19 cellular contexts compared by ENCODE assay signal in genomic region chr13:111270765-111271164, GRCh38. TPM values are rescaled to one million over a fixed set of nuclear protein-coding genes. Genes with fewer than 3 reads are reported as not detected.
DNase-seq lines count a peak whose midpoint lies in the region; FAIRE-seq and TF ChIP-seq lines count a peak whose summit lies in the region.
"Had no signal": no experiment of that assay in that cellular context is flagged by ENCODE, and none has a peak within 500 bp of the region (broad histone marks: within the 10 kb centered on the region; RNA-seq: fewer than 3 reads in every experiment).

No MANE protein-coding gene starts in this region.

- no peaks in the 10 kb centered on the region for H3K27me3 Mint-ChIP-seq in nephron progenitor cell (ENCODE audit: low read depth, poor library complexity)
- H3K27me3 Mint-ChIP-seq: type B pancreatic cell had no signal

- no peak for TF ChIP-seq CTCF in epithelial cell of esophagus (IDR thresholded peaks at IDR 0.05; ENCODE audit: insufficient read depth, low read depth, low read length, missing control alignments)
- no peak for TF ChIP-seq CTCF in nephron progenitor cell (IDR thresholded peaks at IDR 0.05)
- TF ChIP-seq CTCF in GM10266 (IDR thresholded peaks at IDR 0.05; ENCODE audit: control insufficient read depth, insufficient read depth, low read depth, missing control alignments) = no peak

- no peak overlapping the region for H3K4me3 Mint-ChIP-seq in nephron progenitor cell
- H3K4me3 Mint-ChIP-seq: CD8-positive, alpha-beta T cell; type B pancreatic cell had no signal

- H3K9me3 Mint-ChIP-seq in nephron progenitor cell = no peaks in the 10 kb centered on the region
- H3K9me3 Mint-ChIP-seq: CD8-positive, alpha-beta T cell; type B pancreatic cell had no signal

- peak; percentile 33 for DNase-seq in AG08395 (ENCODE audit: low spot score)
- DNase-seq in LHCN-M2 (ENCODE audit: low read depth) = peak; percentile 65
- DNase-seq in epithelial cell of esophagus (ENCODE audit: low read depth) = peak; percentile 15
- no peak for DNase-seq in nephron progenitor cell
- DNase-seq in GM10266 (ENCODE audit: extremely low spot score) = no peak
- DNase-seq in central memory CD4-positive, alpha-beta T cell = no peak
- no peak for DNase-seq in occipital lobe (lab: John Stamatoyannopoulos, UW)
- DNase-seq in urothelium cell line (ENCODE audit: low spot score) = no peak
- DNase-seq: activated effector memory CD4-positive, alpha-beta T cell treated with anti-CD3 and anti-CD28 coated beads, Interleukin-2, amount 50 U/mL, for 16 hours; CD8-positive, alpha-beta T cell; left cardiac atrium; NCI-H345; ovary; SHP77 had no signal

- no peak overlapping the region for H3K4me3 ChIP-seq in epithelial cell of esophagus (ENCODE audit: low read length)
- H3K4me3 ChIP-seq: A549, ovary had no signal

- H3K27ac Mint-ChIP-seq in nephron progenitor cell = peak overlapping the region; percentile 88
- H3K27ac Mint-ChIP-seq: CD8-positive, alpha-beta T cell; type B pancreatic cell had no signal

- no peaks in the 10 kb centered on the region for H3K4me1 Mint-ChIP-seq in nephron progenitor cell

- no peak for FAIRE-seq in urothelium cell line (lab: Jason Lieb, UNC)
- FAIRE-seq: A549, HTR-8/SVneo had no signal

- peaks cover 47% of the 10 kb centered on the region for H3K36me3 Mint-ChIP-seq in nephron progenitor cell (ENCODE audit: low read depth)

RNA-seq across cellular contexts. Expression of gene TEX29, which starts 49.7 kb away (rescaled TPM):
- total RNA-seq in LHCN-M2 (2014; rRNA removed) = not detected in 2 replicates
- polyA plus RNA-seq in LHCN-M2 (2012) = not detected
- total RNA-seq in occipital lobe = not detected
- total RNA-seq: Daoy, skeletal muscle tissue had no signal

Comparison
In these comparisons a context has a peak if more than half of its experiments do, and no peak if none do; other contexts are left out.
1. DNase-seq: peak in AG08395 (single experiment), LHCN-M2 (single experiment) and epithelial cell of esophagus (single experiment); none in nephron progenitor cell (single experiment), GM10266 (single experiment), central memory CD4-positive, alpha-beta T cell (single experiment), occipital lobe (single experiment) and urothelium cell line (single experiment).